8 cellular contexts compared by ENCODE assay signal in genomic region chr17:46782250-46782953, GRCh38. TPM values are rescaled to one million over a fixed set of nuclear protein-coding genes. Genes with fewer than 3 reads are reported as not detected.
DNase-seq lines count a peak whose midpoint lies in the region; ATAC-seq and TF ChIP-seq lines count a peak whose summit lies in the region.

No MANE protein-coding gene starts in this region.

- peaks cover 17% of the 10 kb centered on the region for H3K27me3 Mint-ChIP-seq in stimulated activated naive CD8-positive, alpha-beta T cell treated with anti-CD3 and anti-CD28 coated beads, Interleukin-15, amount 100 ng/mL, for 72 hours

- peak overlapping the region in 1 of 2 donors; percentile 2 for H3K27ac Mint-ChIP-seq in stimulated activated naive CD8-positive, alpha-beta T cell treated with anti-CD3 and anti-CD28 coated beads, Interleukin-15, amount 100 ng/mL, for 72 hours

- TF ChIP-seq CTCF in GM12874 (IDR thresholded peaks at IDR 0.05; ENCODE audit: insufficient read depth, low read depth, low read length): peak; percentile 64
- peak; percentile 86 for TF ChIP-seq CTCF in foreskin keratinocyte (conservative IDR thresholded peaks at IDR 0.05)

- DNase-seq in ACHN (peak; percentile 61), SJSA1 (ENCODE audit: low read depth in 1 of 2, low spot score in 2 of 2) (peak; percentile 35 to 62), foreskin keratinocyte (peak in 1 of 2 donors; percentile 33), NCI-H1105 treated with DMSO at 0.1 percent for 48 hours (lab: John Stamatoyannopoulos, UW) (no peak)
- DNase-seq in stimulated activated naive CD8-positive, alpha-beta T cell treated with anti-CD3 and anti-CD28 coated beads, Interleukin-15, amount 100 ng/mL, for 72 hours: peak; percentile 20 to 38

- H3K36me3 ChIP-seq in SJSA1: no peaks in the 10 kb centered on the region

- H3K4me1 ChIP-seq in SJSA1 (replicated peaks) (no peaks in the 10 kb centered on the region), foreskin keratinocyte (no peaks in the 10 kb centered on the region)

- ATAC-seq in foreskin keratinocyte: peak; percentile 71
- ATAC-seq in stimulated activated naive CD8-positive, alpha-beta T cell treated with anti-CD3 and anti-CD28 coated beads, Interleukin-15, amount 100 ng/mL, for 72 hours: peak; percentile 88
- no peak for ATAC-seq in GM18517 (IDR thresholded peaks at IDR 0.05; ENCODE audit: unreplicated experiment)
- no peak for ATAC-seq in GM19395 (IDR thresholded peaks at IDR 0.05; ENCODE audit: unreplicated experiment)

- H3K27ac ChIP-seq in SJSA1 (no peak overlapping the region), foreskin keratinocyte (no peak overlapping the region)

- H3K4me3 Mint-ChIP-seq in stimulated activated naive CD8-positive, alpha-beta T cell treated with anti-CD3 and anti-CD28 coated beads, Interleukin-15, amount 100 ng/mL, for 72 hours: no peak overlapping the region

- in situ Hi-C loops in ACHN (cut with HindIII; ENCODE audit: low pct_ligation_motif_present, low pct_unique_long_range_greater_than_20kb, low sequenced_read_pairs): no loop called here

- H3K4me3 ChIP-seq in SJSA1: no peak overlapping the region

- no peaks in the 10 kb centered on the region for H3K9me3 ChIP-seq in SJSA1 (replicated peaks)

- no peaks in the 10 kb centered on the region; the same call in 1 of the 2 replicates for H3K27me3 ChIP-seq in SJSA1 (replicated peaks)
- H3K27me3 ChIP-seq in foreskin keratinocyte: peaks cover 4% of the 10 kb centered on the region

- no peaks in the 10 kb centered on the region for H3K4me1 Mint-ChIP-seq in stimulated activated naive CD8-positive, alpha-beta T cell treated with anti-CD3 and anti-CD28 coated beads, Interleukin-15, amount 100 ng/mL, for 72 hours

- no peaks in the 10 kb centered on the region for H3K9me3 Mint-ChIP-seq in stimulated activated naive CD8-positive, alpha-beta T cell treated with anti-CD3 and anti-CD28 coated beads, Interleukin-15, amount 100 ng/mL, for 72 hours

RNA-seq across cellular contexts. Expression of gene WNT3, which starts 36.1 kb away (rescaled TPM):
- 1.8 and 4.0 TPM in 2 replicates for total RNA-seq in SJSA1 (2014; rRNA removed; shearing (Covaris generic))
- total RNA-seq in foreskin keratinocyte: 1.2 and 1.3 TPM in 2 replicates
- 0.87 and 0.99 TPM in 2 replicates for polyA plus RNA-seq in foreskin keratinocyte

Comparison
In these comparisons a context has a peak if more than half of its experiments do, and no peak if none do; other contexts are left out.
1. ATAC-seq: peak in foreskin keratinocyte (single experiment) and stimulated activated naive CD8-positive, alpha-beta T cell treated with anti-CD3 and anti-CD28 coated beads, Interleukin-15, amount 100 ng/mL, for 72 hours (single experiment); none in GM18517 (single experiment) and GM19395 (single experiment).